In the genomic region with DNA sequence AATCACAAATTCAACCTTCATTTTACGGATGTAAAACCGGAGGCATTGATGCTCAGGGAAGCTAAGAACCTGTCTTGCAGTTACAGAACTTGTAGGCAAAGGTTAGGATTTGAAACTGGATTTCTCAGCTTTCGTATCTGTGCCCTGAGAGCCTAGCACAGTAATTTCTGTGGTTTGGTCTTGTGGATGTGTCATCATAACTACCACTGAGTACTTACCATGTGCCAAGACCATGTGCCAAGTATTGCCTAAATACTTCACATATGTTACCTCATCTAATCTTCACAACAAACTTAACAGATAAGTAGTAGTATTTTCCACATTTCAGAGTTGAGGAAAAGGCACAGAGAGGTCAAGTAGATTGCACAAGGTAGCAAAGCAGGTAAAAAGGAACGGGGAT, we compare ENCODE assay signal across 14 cellular contexts.
"Had no signal": no experiment of that assay in that cellular context is flagged by ENCODE, and none has a peak within 500 bp of the region (broad histone marks: within the 10 kb centered on the region; RNA-seq: fewer than 3 reads in every experiment).

No MANE protein-coding gene starts in this region.

- H3K4me1 ChIP-seq: heart right ventricle, spleen, upper lobe of left lung had no signal

- ATAC-seq: heart right ventricle; left cardiac atrium; sciatic nerve; stimulated activated naive CD8-positive, alpha-beta T cell treated with anti-CD3 and anti-CD28 coated beads, Interleukin-15, amount 100 ng/mL, for 72 hours had no signal

- H3K27ac Mint-ChIP-seq: activated naive CD4-positive, alpha-beta T cell treated with anti-CD3 and anti-CD28 coated beads, Interleukin-2, amount 10 ng/mL, durations not matched to agents 7 days and 5 days; activated T-helper 2 cell treated with anti-CD3 and anti-CD28 coated beads, Interferon-gamma antibody, Interleukin-2, Interleukin-4, amounts not matched to agents 10 μg/mL and 5 μg/mL and 100 μg/mL, durations not matched to agents 14 hours and 24 hours and 36 hours; stimulated activated naive CD8-positive, alpha-beta T cell treated with anti-CD3 and anti-CD28 coated beads, Interleukin-15, amount 100 ng/mL, for 72 hours had no signal

- H3K27me3 Mint-ChIP-seq: activated naive CD4-positive, alpha-beta T cell treated with anti-CD3 and anti-CD28 coated beads, Interleukin-2, amount 10 ng/mL, durations not matched to agents 7 days and 5 days; stimulated activated naive CD8-positive, alpha-beta T cell treated with anti-CD3 and anti-CD28 coated beads, Interleukin-15, amount 100 ng/mL, for 72 hours had no signal

- H3K9me3 Mint-ChIP-seq: activated naive CD4-positive, alpha-beta T cell treated with anti-CD3 and anti-CD28 coated beads, Interleukin-2, amount 10 ng/mL, durations not matched to agents 7 days and 5 days; activated T-helper 2 cell treated with anti-CD3 and anti-CD28 coated beads, Interferon-gamma antibody, Interleukin-2, Interleukin-4, amounts not matched to agents 10 μg/mL and 5 μg/mL and 100 μg/mL, durations not matched to agents 14 hours and 24 hours and 36 hours had no signal

- H3K4me1 Mint-ChIP-seq: activated naive CD4-positive, alpha-beta T cell treated with anti-CD3 and anti-CD28 coated beads, Interleukin-2, amount 10 ng/mL, durations not matched to agents 7 days and 5 days; neural crest cell; stimulated activated naive CD8-positive, alpha-beta T cell treated with anti-CD3 and anti-CD28 coated beads, Interleukin-15, amount 100 ng/mL, for 72 hours had no signal

- H3K27me3 ChIP-seq: upper lobe of left lung had no signal

- H3K36me3 ChIP-seq: heart right ventricle, spleen, upper lobe of left lung had no signal

- H3K36me3 Mint-ChIP-seq: activated naive CD4-positive, alpha-beta T cell treated with anti-CD3 and anti-CD28 coated beads, Interleukin-2, amount 10 ng/mL, durations not matched to agents 7 days and 5 days had no signal

- H3K9me3 ChIP-seq: upper lobe of left lung had no signal

- H3K4me3 Mint-ChIP-seq: activated naive CD4-positive, alpha-beta T cell treated with anti-CD3 and anti-CD28 coated beads, Interleukin-2, amount 10 ng/mL, durations not matched to agents 7 days and 5 days; neural crest cell; stimulated activated naive CD8-positive, alpha-beta T cell treated with anti-CD3 and anti-CD28 coated beads, Interleukin-15, amount 100 ng/mL, for 72 hours had no signal

- H3K4me3 ChIP-seq: heart right ventricle, lung, spleen, upper lobe of left lung had no signal

- H3K27ac ChIP-seq: heart right ventricle, spleen, upper lobe of left lung had no signal

- DNase-seq: activated CD4-positive, CD25-positive, alpha-beta regulatory T cell treated with anti-CD3 and anti-CD28 coated beads, Interleukin-2, amount 50 U/mL, for 72 hours; activated naive CD4-positive, alpha-beta T cell treated with anti-CD3 and anti-CD28 coated beads, Interleukin-2, amount 10 ng/mL, durations not matched to agents 7 days and 5 days; cortex of kidney; effector CD4-positive, alpha-beta T cell; heart right ventricle; left cardiac atrium; midbrain; spleen; stimulated activated naive CD8-positive, alpha-beta T cell treated with anti-CD3 and anti-CD28 coated beads, Interleukin-15, amount 100 ng/mL, for 72 hours; upper lobe of left lung had no signal
